1 cellular context compared by ENCODE assay signal in the genomic region with DNA sequence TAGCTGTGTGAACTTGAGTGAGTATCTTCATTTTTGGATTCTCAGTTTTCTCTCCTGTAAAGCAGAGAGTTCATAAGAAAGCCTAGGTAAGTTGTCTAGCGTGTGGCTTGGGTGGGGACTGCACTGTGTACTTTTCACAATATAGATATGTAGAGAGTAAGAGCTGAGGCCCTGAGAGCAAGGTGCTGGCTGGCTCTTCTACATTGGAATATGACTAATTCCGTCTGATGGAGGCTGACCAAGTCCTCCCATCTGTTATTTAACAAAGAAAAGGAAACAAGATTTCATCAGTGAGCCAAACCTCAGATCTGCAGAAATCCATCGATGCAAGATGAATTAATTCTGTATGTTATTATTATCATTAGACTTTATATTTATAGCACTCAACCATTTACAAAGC.
TF ChIP-seq lines count a peak whose summit lies in the region.

No MANE protein-coding gene starts in this region.

TF ChIP-seq in GM23338, 12 proteins besides CTCF, POLR2A, EP300 and RAD21:
- no peak for TF ChIP-seq POLR2AphosphoS5 (IDR thresholded peaks at IDR 0.05; ENCODE audit: low read depth)
